In genomic region chr1:50228871-50229384, GRCh38 we compare ENCODE assay signal across 7 cellular contexts.
"Had no signal": no experiment of that assay in that cellular context is flagged by ENCODE, and none has a peak within 500 bp of the region (broad histone marks: within the 10 kb centered on the region; RNA-seq: fewer than 3 reads in every experiment).

No MANE protein-coding gene starts in this region.

- H3K36me3 Mint-ChIP-seq: IgD-negative memory B cell had no signal

- H3K27ac Mint-ChIP-seq: GM23338, H9, IgD-negative memory B cell had no signal

- H3K4me1 Mint-ChIP-seq: GM23338, H9, IgD-negative memory B cell had no signal

- H3K27ac ChIP-seq: HL-60 had no signal

- DNase-seq: H9, HCEC 1CT, KBM-7 had no signal

- H3K4me3 Mint-ChIP-seq: GM23338, H9, IgD-negative memory B cell had no signal

- H3K27me3 Mint-ChIP-seq: IgD-negative memory B cell had no signal

- H2AFZ ChIP-seq: GM23338 had no signal

- H3K4me2 ChIP-seq: GM23338 had no signal

- ATAC-seq: GM23338, HepG2 had no signal

- H3K4me3 ChIP-seq: GM23338 had no signal
